In the genomic region with DNA sequence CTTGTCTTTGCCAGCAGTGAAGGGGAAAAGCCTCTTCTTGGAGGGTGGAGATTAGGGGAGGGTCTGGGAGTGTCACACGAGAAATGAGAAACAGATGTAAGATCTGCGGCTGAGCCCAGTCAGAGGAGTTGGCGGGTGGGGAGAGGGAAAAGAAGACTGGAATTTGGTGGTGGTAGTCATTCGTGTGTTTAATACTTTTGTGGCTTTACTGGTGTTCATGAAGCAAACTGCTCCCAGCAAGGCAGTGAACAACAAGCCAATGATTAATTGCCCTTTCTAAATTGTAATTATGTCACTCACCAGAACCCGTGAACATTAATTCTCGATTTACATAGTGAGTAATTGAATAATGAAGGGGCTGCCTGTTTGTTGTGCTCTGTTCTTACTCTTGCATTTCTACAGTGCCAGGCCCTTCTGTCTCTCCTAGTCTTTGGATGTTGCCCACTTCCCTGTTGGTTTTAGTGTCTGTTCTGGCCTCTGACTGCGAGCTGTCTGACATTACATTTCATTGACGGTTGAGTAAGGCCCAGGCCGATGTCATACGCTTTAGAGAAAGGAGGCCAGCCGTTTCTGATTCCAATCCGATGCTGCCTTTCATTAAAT, we compare ENCODE assay signal across 9 cellular contexts.
DNase-seq lines count a peak whose midpoint lies in the region; ATAC-seq, FAIRE-seq and TF ChIP-seq lines count a peak whose summit lies in the region.
"Had no signal": no experiment of that assay in that cellular context is flagged by ENCODE, and none has a peak within 500 bp of the region (broad histone marks: within the 10 kb centered on the region; RNA-seq: fewer than 3 reads in every experiment).

No MANE protein-coding gene starts in this region.

- no peaks in the 10 kb centered on the region for H3F3A ChIP-seq in GM23338 (replicated peaks; ENCODE audit: low read depth)

- ATAC-seq in GM23338: no peak
- ATAC-seq: HepG2 had no signal

- H3K4me2 ChIP-seq in GM23338: peak overlapping the region; percentile 38; the same call in 1 of the 2 replicates
- H3K4me2 ChIP-seq in OCI-LY7 (ENCODE audit: low read length): no peak overlapping the region

- intact Hi-C loops in OCI-LY7 (cut with micrococcal nuclease; ENCODE audit: unreplicated experiment): no loop called here

- H3K9me3 ChIP-seq in adipocyte (ENCODE audit: control insufficient read depth, low read length) (no peaks in the 10 kb centered on the region), cardiac muscle cell (ENCODE audit: low read depth) (no peaks in the 10 kb centered on the region), skeletal muscle tissue (ENCODE audit: control insufficient read depth in 3 of 3, low read length in 3 of 3) (no peaks in the 10 kb centered on the region), OCI-LY7 (ENCODE audit: low read length) (no peaks in the 10 kb centered on the region)

- peaks cover 3% of the 10 kb centered on the region for H3K27me3 Mint-ChIP-seq in GM23338 (ENCODE audit: insufficient read depth, low read depth, poor library complexity)

- POLR2A ChIA-PET in HEK293T (lab: Yijun Ruan, JAX) (no interaction called here), OCI-LY7 (lab: Charles Lee) (no interaction called here)

- H3K79me2 ChIP-seq in GM23338 (replicated peaks; ENCODE audit: insufficient read depth) (peaks cover 9% of the 10 kb centered on the region; the same call in 1 of the 2 replicates), OCI-LY7 (ENCODE audit: insufficient read depth, low read depth, low read length) (no peaks in the 10 kb centered on the region)

- no TSS peak for BruUV-seq in OCI-LY7 (replicated peaks; lab: Mats Ljungman, UMichigan)

- TF ChIP-seq CTCF in GM23338 (conservative IDR thresholded peaks at IDR 0.05; ENCODE audit: low read depth in 2 of 2): no peak
- no peak for TF ChIP-seq CTCF in cardiac muscle cell (IDR thresholded peaks at IDR 0.05; ENCODE audit: low read depth, low read length)
- no peak for TF ChIP-seq CTCF in OCI-LY7 (conservative IDR thresholded peaks at IDR 0.05; ENCODE audit: low read length)

- H4K20me1 ChIP-seq in GM23338 (replicated peaks; ENCODE audit: insufficient read depth): no peaks in the 10 kb centered on the region
- H4K20me1 ChIP-seq in OCI-LY7 (ENCODE audit: insufficient read depth, low read length): no peaks in the 10 kb centered on the region

- no peak for FAIRE-seq in frontal cortex (lab: Jason Lieb, UNC)
- FAIRE-seq: HepG2 had no signal

- no peak overlapping the region for H3K4me3 ChIP-seq in GM23338
- H3K4me3 ChIP-seq in adipocyte (ENCODE audit: low read length): peak overlapping the region; percentile 60
- H3K4me3 ChIP-seq in cardiac muscle cell: no peak overlapping the region
- no peak overlapping the region for H3K4me3 ChIP-seq in skeletal muscle tissue (ENCODE audit: low read length in 3 of 3)
- H3K4me3 ChIP-seq in OCI-LY7 (ENCODE audit: low read depth, low read length, poor library complexity, severe bottlenecking): no peak overlapping the region

- peaks cover 45% of the 10 kb centered on the region for H3K4me1 Mint-ChIP-seq in GM23338

- H3K27me3 ChIP-seq in GM23338 (ENCODE audit: insufficient read depth): no peaks in the 10 kb centered on the region
- H3K27me3 ChIP-seq in adipocyte (replicated peaks; ENCODE audit: control insufficient read depth, insufficient read depth, low read length): no peaks in the 10 kb centered on the region
- no peaks in the 10 kb centered on the region for H3K27me3 ChIP-seq in cardiac muscle cell
- H3K27me3 ChIP-seq in skeletal muscle tissue (ENCODE audit: control insufficient read depth in 3 of 3, insufficient read depth in 3 of 3, low read length in 3 of 3): no peaks in the 10 kb centered on the region

- no peak overlapping the region for H3K4me3 Mint-ChIP-seq in GM23338

- H3K36me3 ChIP-seq in GM23338 (ENCODE audit: insufficient read depth): no peaks in the 10 kb centered on the region
- no peaks in the 10 kb centered on the region for H3K36me3 ChIP-seq in adipocyte (ENCODE audit: control insufficient read depth, insufficient read depth, low read length, severe bottlenecking)
- H3K36me3 ChIP-seq in cardiac muscle cell: no peaks in the 10 kb centered on the region
- no peaks in the 10 kb centered on the region for H3K36me3 ChIP-seq in skeletal muscle tissue (ENCODE audit: control insufficient read depth in 3 of 3, insufficient read depth in 3 of 3, low read length in 3 of 3)
- no peaks in the 10 kb centered on the region for H3K36me3 ChIP-seq in OCI-LY7 (ENCODE audit: insufficient read depth, low read length)

- CTCF ChIA-PET in HEK293T (lab: Yijun Ruan, JAX): no interaction called here
- CTCF ChIA-PET in OCI-LY7 (lab: Charles Lee; ENCODE audit: unreplicated experiment): interaction anchor here (0.5 kb wide), 1 partner anchor 30 kb away, joined by 3 read pairs; no protein-coding TSS in a partner anchor

- H3K27ac ChIP-seq in GM23338 (ENCODE audit: low read depth): peak overlapping the region; percentile 81
- H3K27ac ChIP-seq in cardiac muscle cell: no peak overlapping the region
- peak overlapping the region; percentile 64 for H3K27ac ChIP-seq in skeletal muscle tissue (ENCODE audit: low read depth, low read length)
- H3K27ac ChIP-seq in OCI-LY7 (ENCODE audit: low read depth, low read length, poor library complexity, severe bottlenecking): no peak overlapping the region

- DNase-seq in GM23338 (ENCODE audit: low spot score): no peak
- peak; percentile 85 for DNase-seq in adipocyte (ENCODE audit: low read depth)
- peak; percentile 4 to 79 for DNase-seq in cardiac muscle cell (ENCODE audit: low read depth in 1 of 2, low spot score in 1 of 2)
- DNase-seq in HEK293T (ENCODE audit: extremely low spot score): no peak
- DNase-seq in frontal cortex (ENCODE audit: low spot score in 2 of 2): no peak
- no peak for DNase-seq in NCI-H526 treated with DMSO at 0.1 percent for 48 hours (lab: John Stamatoyannopoulos, UW)
- no peak for DNase-seq in OCI-LY7 (ENCODE audit: low spot score)

- no peaks in the 10 kb centered on the region; the same call in 2 of the 3 replicates for H3K36me3 Mint-ChIP-seq in GM23338 (ENCODE audit: low read depth)

- H3K27ac Mint-ChIP-seq in GM23338: 0 out of 2 replicates have a peak overlapping the region, but pooled peaks have one; percentile 69

- peaks cover 4% of the 10 kb centered on the region; the same call in 1 of the 3 replicates for H3K9me3 Mint-ChIP-seq in GM23338

- H3K4me1 ChIP-seq in GM23338 (ENCODE audit: insufficient read depth): peaks cover 36% of the 10 kb centered on the region
- H3K4me1 ChIP-seq in adipocyte (ENCODE audit: control insufficient read depth, insufficient read depth, low read length): peaks cover 30% of the 10 kb centered on the region
- peaks cover 9% of the 10 kb centered on the region for H3K4me1 ChIP-seq in cardiac muscle cell (ENCODE audit: low read depth)
- H3K4me1 ChIP-seq in skeletal muscle tissue (ENCODE audit: control insufficient read depth in 3 of 3, insufficient read depth in 3 of 3, low read length in 3 of 3): peaks cover 0 to 4% (median 0%) of the 10 kb centered on the region in 3 donors
- no peaks in the 10 kb centered on the region for H3K4me1 ChIP-seq in OCI-LY7 (ENCODE audit: insufficient read depth, low read length, poor library complexity, severe bottlenecking)

- peak overlapping the region; percentile 82 for H3K9ac ChIP-seq in adipocyte (ENCODE audit: low read length)
- H3K9ac ChIP-seq in skeletal muscle tissue (ENCODE audit: low read depth in 1 of 3, low read length in 3 of 3): no peak overlapping the region

- no peak overlapping the region for H2AFZ ChIP-seq in GM23338
- no peak overlapping the region for H2AFZ ChIP-seq in OCI-LY7 (ENCODE audit: low read length)

- H3K9me2 ChIP-seq in GM23338 (ENCODE audit: insufficient read depth) (no peaks in the 10 kb centered on the region), OCI-LY7 (ENCODE audit: insufficient read depth, low read length) (no peaks in the 10 kb centered on the region)

TF ChIP-seq in HEK293T, 16 proteins besides CTCF, POLR2A, EP300 and RAD21:
- TF ChIP-seq CTBP1 (IDR thresholded peaks at IDR 0.05; ENCODE audit: borderline replicate concordance) (no peak), SUZ12 (IDR thresholded peaks at IDR 0.05) (no peak), ELF4 (IDR thresholded peaks at IDR 0.05) (no peak), SP1 (IDR thresholded peaks at IDR 0.05) (no peak), ZNF384 (IDR thresholded peaks at IDR 0.05) (no peak), HDGF (IDR thresholded peaks at IDR 0.05; ENCODE audit: borderline replicate concordance) (no peak), FOXK2 (IDR thresholded peaks at IDR 0.05) (no peak), FOXA1 (IDR thresholded peaks at IDR 0.05) (no peak), L3MBTL2 (conservative IDR thresholded peaks at IDR 0.05) (no peak), NFRKB (IDR thresholded peaks at IDR 0.05) (no peak), ARNT (IDR thresholded peaks at IDR 0.05) (no peak), FOXM1 (IDR thresholded peaks at IDR 0.05; ENCODE audit: borderline replicate concordance) (no peak), LEF1 (IDR thresholded peaks at IDR 0.05; ENCODE audit: borderline replicate concordance) (no peak), TARDBP (IDR thresholded peaks at IDR 0.05) (no peak), BHLHE40 (IDR thresholded peaks at IDR 0.05; ENCODE audit: borderline replicate concordance) (no peak)
- TF ChIP-seq, protein P1, sequence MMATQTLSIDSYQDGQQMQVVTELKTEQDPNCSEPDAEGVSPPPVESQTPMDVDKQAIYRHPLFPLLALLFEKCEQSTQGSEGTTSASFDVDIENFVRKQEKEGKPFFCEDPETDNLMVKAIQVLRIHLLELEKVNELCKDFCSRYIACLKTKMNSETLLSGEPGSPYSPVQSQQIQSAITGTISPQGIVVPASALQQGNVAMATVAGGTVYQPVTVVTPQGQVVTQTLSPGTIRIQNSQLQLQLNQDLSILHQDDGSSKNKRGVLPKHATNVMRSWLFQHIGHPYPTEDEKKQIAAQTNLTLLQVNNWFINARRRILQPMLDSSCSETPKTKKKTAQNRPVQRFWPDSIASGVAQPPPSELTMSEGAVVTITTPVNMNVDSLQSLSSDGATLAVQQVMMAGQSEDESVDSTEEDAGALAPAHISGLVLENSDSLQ (IDR thresholded peaks at IDR 0.05): no peak

Comparison
In these comparisons a context has a peak if more than half of its experiments do, and no peak if none do; other contexts are left out.
1. DNase-seq: peak in adipocyte (single experiment) and cardiac muscle cell (2 of 2); none in GM23338 (single experiment), HEK293T (single experiment), frontal cortex (0 of 2), NCI-H526 treated with DMSO at 0.1 percent for 48 hours (single experiment) and OCI-LY7 (single experiment).
2. H3K27ac ChIP-seq: peak in GM23338 (single experiment) and skeletal muscle tissue (single experiment); none in cardiac muscle cell (single experiment) and OCI-LY7 (single experiment).